8 cellular contexts compared by ENCODE assay signal in the genomic region with DNA sequence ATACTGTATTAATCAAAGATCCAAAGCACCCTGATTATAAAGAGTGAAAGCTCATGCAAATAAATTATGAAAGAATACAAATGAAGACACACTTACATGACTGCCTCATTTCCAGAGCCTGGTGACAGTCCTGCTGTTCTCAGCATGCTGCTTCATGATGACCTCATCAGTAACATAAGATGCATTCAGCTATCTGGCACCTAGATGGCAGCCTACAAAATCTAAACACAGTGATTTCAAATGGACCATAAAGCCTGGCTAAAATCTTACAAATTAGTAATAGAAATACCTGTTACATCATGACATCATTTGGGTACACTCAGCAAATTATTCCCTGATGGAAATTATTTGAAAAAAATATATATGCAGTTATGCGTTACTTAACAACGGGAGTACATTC.
DNase-seq lines count a peak whose midpoint lies in the region; ATAC-seq, FAIRE-seq and TF ChIP-seq lines count a peak whose summit lies in the region.

No MANE protein-coding gene starts in this region.

- POLR2A ChIA-PET in SK-N-SH (lab: Yijun Ruan, JAX), result no interaction called here

- DNase-seq in BE2C (no peak), SK-N-SH (no peak), hepatocyte (ENCODE audit: low spot score) (peak; percentile 58), upper lobe of left lung (no peak), pancreas (no peak), sigmoid colon (no peak), NOMO-1 (lab: John Stamatoyannopoulos, UW; ENCODE audit: unreplicated experiment in 2 of 2) (no peak)

- FAIRE-seq in pancreas (lab: Jason Lieb, UNC), result no peak

- H2AFZ ChIP-seq in SK-N-SH (ENCODE audit: low read depth) (no peak overlapping the region), hepatocyte (no peak overlapping the region)

- TF ChIP-seq RAD21 in Ishikawa (IDR thresholded peaks at IDR 0.05; ENCODE audit: low read depth), result peak; percentile 12; the same call in 1 of the 2 replicates
- TF ChIP-seq RAD21 in SK-N-SH (IDR thresholded peaks at IDR 0.05; ENCODE audit: low read length), result no peak

- H3K36me3 ChIP-seq in BE2C (no peaks in the 10 kb centered on the region), SK-N-SH (replicated peaks in 1 of 2; ENCODE audit: control insufficient read depth in 1 of 2, insufficient read depth in 2 of 2, low read length in 1 of 2) (no peaks in the 10 kb centered on the region), hepatocyte (replicated peaks; ENCODE audit: insufficient read depth, low read depth) (no peaks in the 10 kb centered on the region), upper lobe of left lung (no peaks in the 10 kb centered on the region), pancreas (no peaks in the 10 kb centered on the region), sigmoid colon (no peaks in the 10 kb centered on the region)

- TF ChIP-seq EP300 in Ishikawa (IDR thresholded peaks at IDR 0.05; ENCODE audit: borderline replicate concordance), result no peak
- TF ChIP-seq EP300 in SK-N-SH (IDR thresholded peaks at IDR 0.05; ENCODE audit: borderline replicate concordance in 1 of 2, low read depth in 1 of 2, low read length in 1 of 2), result no peak
- no peak for TF ChIP-seq EP300 in upper lobe of left lung (IDR thresholded peaks at IDR 0.05)
- no peak for TF ChIP-seq EP300 in sigmoid colon (IDR thresholded peaks at IDR 0.05)

- no peaks in the 10 kb centered on the region for H3K9me3 ChIP-seq in BE2C
- H3K9me3 ChIP-seq in SK-N-SH, result no peaks in the 10 kb centered on the region
- no peaks in the 10 kb centered on the region for H3K9me3 ChIP-seq in hepatocyte (ENCODE audit: low read depth)
- no peaks in the 10 kb centered on the region for H3K9me3 ChIP-seq in upper lobe of left lung
- H3K9me3 ChIP-seq in pancreas, result no peaks in the 10 kb centered on the region
- no peaks in the 10 kb centered on the region for H3K9me3 ChIP-seq in sigmoid colon

- ATAC-seq in upper lobe of left lung (ENCODE audit: low FRiP score in 2 of 2), result no peak
- ATAC-seq in pancreas, result no peak

- TF ChIP-seq POLR2A in upper lobe of left lung (IDR thresholded peaks at IDR 0.05) (no peak), sigmoid colon (IDR thresholded peaks at IDR 0.05) (no peak)

- H3F3A ChIP-seq in SK-N-SH (replicated peaks; ENCODE audit: insufficient read depth), result no peaks in the 10 kb centered on the region

- H3K9ac ChIP-seq in SK-N-SH, result no peak overlapping the region

- H3K4me3 ChIP-seq in BE2C (ENCODE audit: low read depth, low read length), result no peak overlapping the region
- no peak overlapping the region; a peak in 1 of 4 replicates for H3K4me3 ChIP-seq in SK-N-SH (ENCODE audit: low read depth in 2 of 2, low read length in 1 of 2)
- H3K4me3 ChIP-seq in hepatocyte, result no peak overlapping the region
- no peak overlapping the region for H3K4me3 ChIP-seq in upper lobe of left lung
- no peak overlapping the region for H3K4me3 ChIP-seq in pancreas
- no peak overlapping the region for H3K4me3 ChIP-seq in sigmoid colon

- TF ChIP-seq CTCF in BE2C (IDR thresholded peaks at IDR 0.05; ENCODE audit: low read depth, low read length) (peak; percentile 7; the same call in 1 of the 2 replicates), SK-N-SH (IDR thresholded peaks at IDR 0.05) (peak; percentile 44), hepatocyte (IDR thresholded peaks at IDR 0.05; ENCODE audit: poor library complexity) (peak; percentile 53), upper lobe of left lung (IDR thresholded peaks at IDR 0.05) (no peak), pancreas (IDR thresholded peaks at IDR 0.05) (no peak), sigmoid colon (IDR thresholded peaks at IDR 0.05) (no peak)

- CTCF ChIA-PET in SK-N-SH (lab: Yijun Ruan, JAX), result no interaction called here

- no peaks in the 10 kb centered on the region for H4K20me1 ChIP-seq in SK-N-SH (ENCODE audit: insufficient read depth)
- no peaks in the 10 kb centered on the region for H4K20me1 ChIP-seq in hepatocyte (ENCODE audit: insufficient read depth, poor library complexity, severe bottlenecking)

- 14% methylated on average over 2 of the region's 2 CpGs for WGBS in SK-N-SH (ENCODE audit: low lambda C conversion rate)
- 80% methylated on average over 2 of the region's 2 CpGs for WGBS in hepatocyte (ENCODE audit: low lambda C conversion rate, missing lambda C conversion rate)
- WGBS in upper lobe of left lung, 2 donors, result 84 to 92% methylated on average over 2 of the region's 2 CpGs
- 79 to 89% methylated on average over 2 of the region's 2 CpGs for WGBS in pancreas, 2 donors
- WGBS in sigmoid colon, 2 donors, result 72 to 89% methylated on average over 2 of the region's 2 CpGs

- no peaks in the 10 kb centered on the region for H3K9me2 ChIP-seq in SK-N-SH
- no peaks in the 10 kb centered on the region for H3K9me2 ChIP-seq in hepatocyte (replicated peaks; ENCODE audit: insufficient read depth)

- H3K4me1 ChIP-seq in BE2C (no peaks in the 10 kb centered on the region), SK-N-SH (ENCODE audit: control insufficient read depth in 1 of 2, insufficient read depth in 2 of 2, low read depth in 1 of 2, low read length in 1 of 2) (no peaks in the 10 kb centered on the region), hepatocyte (ENCODE audit: insufficient read depth) (no peaks in the 10 kb centered on the region), upper lobe of left lung (no peaks in the 10 kb centered on the region), pancreas (no peaks in the 10 kb centered on the region), sigmoid colon (peaks cover 0 to 21% (median 4%) of the 10 kb centered on the region in 4 donors)

- intact Hi-C loops in pancreas (cut with DNase I) (no loop called here), sigmoid colon (cut with DNase I) (no loop called here)

- no peaks in the 10 kb centered on the region for H3K27me3 ChIP-seq in BE2C
- H3K27me3 ChIP-seq in SK-N-SH (ENCODE audit: insufficient read depth), result no peaks in the 10 kb centered on the region
- no peaks in the 10 kb centered on the region for H3K27me3 ChIP-seq in hepatocyte
- H3K27me3 ChIP-seq in upper lobe of left lung, result no peaks in the 10 kb centered on the region
- no peaks in the 10 kb centered on the region for H3K27me3 ChIP-seq in pancreas
- H3K27me3 ChIP-seq in sigmoid colon, result no peaks in the 10 kb centered on the region

- H3K4me2 ChIP-seq in SK-N-SH (no peak overlapping the region), hepatocyte (no peak overlapping the region)

- no peak overlapping the region for H3K27ac ChIP-seq in SK-N-SH (ENCODE audit: low read depth in 2 of 2, low read length in 1 of 2)
- no peak overlapping the region for H3K27ac ChIP-seq in hepatocyte
- no peak overlapping the region for H3K27ac ChIP-seq in upper lobe of left lung
- no peak overlapping the region for H3K27ac ChIP-seq in pancreas
- H3K27ac ChIP-seq in sigmoid colon, result no peak overlapping the region

- no peaks in the 10 kb centered on the region for H3K79me2 ChIP-seq in SK-N-SH (ENCODE audit: insufficient read depth)
- no peaks in the 10 kb centered on the region for H3K79me2 ChIP-seq in hepatocyte

TF ChIP-seq in Ishikawa, 13 proteins besides CTCF, POLR2A, EP300 and RAD21:
- no peak for TF ChIP-seq TCF12 (IDR thresholded peaks at IDR 0.05; ENCODE audit: low read depth)
- no peak for TF ChIP-seq NFIC (IDR thresholded peaks at IDR 0.05)
- no peak for TF ChIP-seq CEBPB (IDR thresholded peaks at IDR 0.05)
- no peak for TF ChIP-seq FOXM1 (IDR thresholded peaks at IDR 0.05; ENCODE audit: borderline replicate concordance, low read depth)
- no peak for TF ChIP-seq EGR1 (IDR thresholded peaks at IDR 0.05)

TF ChIP-seq in SK-N-SH, 30 proteins besides CTCF, POLR2A, EP300 and RAD21 (continues in another document):
- TF ChIP-seq RCOR1 (IDR thresholded peaks at IDR 0.05; ENCODE audit: low read length) (no peak), GABPA (IDR thresholded peaks at IDR 0.05; ENCODE audit: low read depth) (no peak), GATA2 (CRISPR knock-in tag; IDR thresholded peaks at IDR 0.05) (no peak), YY1 (IDR thresholded peaks at IDR 0.05; ENCODE audit: low read depth) (no peak), MXI1 (IDR thresholded peaks at IDR 0.05; ENCODE audit: low read depth, low read length) (no peak), JUND (IDR thresholded peaks at IDR 0.05) (no peak)
- TF ChIP-seq, protein P1, sequence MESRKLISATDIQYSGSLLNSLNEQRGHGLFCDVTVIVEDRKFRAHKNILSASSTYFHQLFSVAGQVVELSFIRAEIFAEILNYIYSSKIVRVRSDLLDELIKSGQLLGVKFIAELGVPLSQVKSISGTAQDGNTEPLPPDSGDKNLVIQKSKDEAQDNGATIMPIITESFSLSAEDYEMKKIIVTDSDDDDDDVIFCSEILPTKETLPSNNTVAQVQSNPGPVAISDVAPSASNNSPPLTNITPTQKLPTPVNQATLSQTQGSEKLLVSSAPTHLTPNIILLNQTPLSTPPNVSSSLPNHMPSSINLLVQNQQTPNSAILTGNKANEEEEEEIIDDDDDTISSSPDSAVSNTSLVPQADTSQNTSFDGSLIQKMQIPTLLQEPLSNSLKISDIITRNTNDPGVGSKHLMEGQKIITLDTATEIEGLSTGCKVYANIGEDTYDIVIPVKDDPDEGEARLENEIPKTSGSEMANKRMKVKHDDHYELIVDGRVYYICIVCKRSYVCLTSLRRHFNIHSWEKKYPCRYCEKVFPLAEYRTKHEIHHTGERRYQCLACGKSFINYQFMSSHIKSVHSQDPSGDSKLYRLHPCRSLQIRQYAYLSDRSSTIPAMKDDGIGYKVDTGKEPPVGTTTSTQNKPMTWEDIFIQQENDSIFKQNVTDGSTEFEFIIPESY (IDR thresholded peaks at IDR 0.05; ENCODE audit: borderline replicate concordance, low read depth), result no peak
- TF ChIP-seq, protein P2, sequence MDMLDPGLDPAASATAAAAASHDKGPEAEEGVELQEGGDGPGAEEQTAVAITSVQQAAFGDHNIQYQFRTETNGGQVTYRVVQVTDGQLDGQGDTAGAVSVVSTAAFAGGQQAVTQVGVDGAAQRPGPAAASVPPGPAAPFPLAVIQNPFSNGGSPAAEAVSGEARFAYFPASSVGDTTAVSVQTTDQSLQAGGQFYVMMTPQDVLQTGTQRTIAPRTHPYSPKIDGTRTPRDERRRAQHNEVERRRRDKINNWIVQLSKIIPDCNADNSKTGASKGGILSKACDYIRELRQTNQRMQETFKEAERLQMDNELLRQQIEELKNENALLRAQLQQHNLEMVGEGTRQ (IDR thresholded peaks at IDR 0.05; ENCODE audit: borderline replicate concordance, low read depth, low read length), result no peak

Comparison
In these comparisons a context has a peak if more than half of its experiments do, and no peak if none do; other contexts are left out.
1. CTCF ChIP-seq: peak in BE2C (single experiment), SK-N-SH (single experiment) and hepatocyte (single experiment); none in upper lobe of left lung (0 of 6), pancreas (0 of 4) and sigmoid colon (0 of 4).